ENCODE assay signal across 12 cellular contexts in genomic region chr9:581673-582497, GRCh38.
DNase-seq lines count a peak whose midpoint lies in the region; ATAC-seq and TF ChIP-seq lines count a peak whose summit lies in the region.
"Had no signal": no experiment of that assay in that cellular context is flagged by ENCODE, and none has a peak within 500 bp of the region (broad histone marks: within the 10 kb centered on the region; RNA-seq: fewer than 3 reads in every experiment).

No MANE protein-coding gene starts in this region.

- H4K5ac ChIP-seq in H9 (ENCODE audit: insufficient read length, low read depth, low read length) = no peak overlapping the region

- H3K27ac Mint-ChIP-seq in H9 = no peak overlapping the region
- H3K27ac Mint-ChIP-seq: activated naive CD8-positive, alpha-beta T cell treated with anti-CD3 and anti-CD28 coated beads, Interleukin-2, amount 10 ng/mL, durations not matched to agents 7 days and 5 days; stimulated activated naive B cell treated with anti-CD40 and anti-IgM and Interleukin-4, amounts not matched to agents 10 μg/mL and 1 μg/mL and 100 μg/mL, for 72 hours had no signal

- H4K91ac ChIP-seq in H9 (ENCODE audit: insufficient read length, low read depth, low read length) = no peak overlapping the region

- no peak overlapping the region for H4K8ac ChIP-seq in H9 (replicated peaks; ENCODE audit: insufficient read length, low read depth, low read length)

- DNase-seq in BE2C = no peak
- peak; percentile 71 for DNase-seq in H9
- peak; percentile 39 for DNase-seq in kidney tubule cell (ENCODE audit: low spot score)
- DNase-seq in Ammon's horn (ENCODE audit: low spot score) = no peak
- DNase-seq in hippocampal formation (lab: John Stamatoyannopoulos, UW) = no peak
- DNase-seq: activated naive CD8-positive, alpha-beta T cell treated with anti-CD3 and anti-CD28 coated beads, Interleukin-2, amount 10 ng/mL, durations not matched to agents 7 days and 5 days; erythroblast; NCI-H446 treated with DMSO at 0.1 percent for 48 hours; stimulated activated naive B cell treated with anti-CD40 and anti-IgM and Interleukin-4, amounts not matched to agents 10 μg/mL and 1 μg/mL and 100 μg/mL, for 72 hours had no signal

- H2BK12ac ChIP-seq in H9 (ENCODE audit: insufficient read length, low read depth, low read length) = no peak overlapping the region

- no peak overlapping the region for H3T11ph ChIP-seq in H9 (ENCODE audit: low read length)

- no peak overlapping the region for H3K9ac ChIP-seq in H9 (ENCODE audit: extremely low read depth, insufficient read length, low read length)
- peak overlapping the region; percentile 4; the same call in 1 of the 2 replicates for H3K9ac ChIP-seq in SU-DHL-6 (ENCODE audit: low read length)

- H3K23ac ChIP-seq in H9 (ENCODE audit: insufficient read length, low read depth, low read length) = no peak overlapping the region

- H3K18ac ChIP-seq in H9 (ENCODE audit: insufficient read length, low read depth, low read length) = no peak overlapping the region

- H3K36me3 Mint-ChIP-seq in H9 (ENCODE audit: insufficient read depth in 1 of 3, low read depth in 3 of 3) = peaks cover 18 to 23% (median 20%) of the 10 kb centered on the region in 3 experiments
- H3K36me3 Mint-ChIP-seq: activated naive CD8-positive, alpha-beta T cell treated with anti-CD3 and anti-CD28 coated beads, Interleukin-2, amount 10 ng/mL, durations not matched to agents 7 days and 5 days had no signal

- H3K4ac ChIP-seq in H9 (ENCODE audit: low read depth, low read length) = no peak overlapping the region

- H3K27me3 ChIP-seq in BE2C = no peaks in the 10 kb centered on the region
- no peaks in the 10 kb centered on the region for H3K27me3 ChIP-seq in H9 (ENCODE audit: insufficient read depth, low read length)
- no peaks in the 10 kb centered on the region for H3K27me3 ChIP-seq in SU-DHL-6 (ENCODE audit: low read length)

- H3K4me3 ChIP-seq in BE2C (ENCODE audit: low read depth, low read length) (no peak overlapping the region), SU-DHL-6 (ENCODE audit: insufficient read depth, low read length, poor library complexity, severe bottlenecking) (no peak overlapping the region)

- no peak overlapping the region for H2BK20ac ChIP-seq in H9 (ENCODE audit: low read depth, low read length, poor library complexity, severe bottlenecking)

- no peak overlapping the region for H2BK120ac ChIP-seq in H9 (ENCODE audit: low read depth, low read length, poor library complexity, severe bottlenecking)

- no peak overlapping the region for H2BK5ac ChIP-seq in H9 (ENCODE audit: insufficient read length, low read length)

- no peak overlapping the region for H3K4me2 ChIP-seq in H9 (ENCODE audit: insufficient read depth, insufficient read length, low read length)
- H3K4me2 ChIP-seq in SU-DHL-6 (ENCODE audit: low read depth, low read length, poor library complexity, severe bottlenecking) = no peak overlapping the region

- no peaks in the 10 kb centered on the region for H4K20me1 ChIP-seq in H9 (ENCODE audit: control insufficient read depth, insufficient read depth, insufficient read length)
- H4K20me1 ChIP-seq in SU-DHL-6 (ENCODE audit: low read depth, low read length) = no peaks in the 10 kb centered on the region

- H3K14ac ChIP-seq in H9 (ENCODE audit: insufficient read depth, low read length) = no peak overlapping the region

- H3K4me1 ChIP-seq in BE2C = no peaks in the 10 kb centered on the region
- H3K4me1 ChIP-seq in H9 (ENCODE audit: insufficient read depth, low read length) = no peaks in the 10 kb centered on the region

- ATAC-seq in GM19463 (IDR thresholded peaks at IDR 0.05; ENCODE audit: unreplicated experiment) (no peak), HG03469 (IDR thresholded peaks at IDR 0.05; ENCODE audit: unreplicated experiment) (no peak)
- ATAC-seq: stimulated activated naive B cell treated with anti-CD40 and anti-IgM and Interleukin-4, amounts not matched to agents 10 μg/mL and 1 μg/mL and 100 μg/mL, for 72 hours had no signal

- no peaks in the 10 kb centered on the region; the same call in 1 of the 2 replicates for H3K27me3 Mint-ChIP-seq in H9 (ENCODE audit: low read depth)
- H3K27me3 Mint-ChIP-seq: activated naive CD8-positive, alpha-beta T cell treated with anti-CD3 and anti-CD28 coated beads, Interleukin-2, amount 10 ng/mL, durations not matched to agents 7 days and 5 days had no signal

- H3K27ac ChIP-seq in H9 (ENCODE audit: insufficient read length, low read depth, low read length) (no peak overlapping the region), SU-DHL-6 (ENCODE audit: low read depth, low read length) (peak overlapping the region; percentile 25)

- peaks cover 30% of the 10 kb centered on the region for H3F3A ChIP-seq in SU-DHL-6 (ENCODE audit: insufficient read depth)

- 0 out of 2 replicates have a peak overlapping the region, but pooled peaks have one; percentile 25 for H2BK15ac ChIP-seq in H9 (ENCODE audit: low read depth, low read length)

- no peaks in the 10 kb centered on the region for H3K9me2 ChIP-seq in SU-DHL-6 (replicated peaks; ENCODE audit: insufficient read depth, low read length)

- TF ChIP-seq CTCF in BE2C (IDR thresholded peaks at IDR 0.05; ENCODE audit: low read depth, low read length) = peak; percentile 15; the same call in 1 of the 2 replicates
- TF ChIP-seq CTCF in H9 (conservative IDR thresholded peaks at IDR 0.05) = peak; percentile 79
- TF ChIP-seq CTCF in SU-DHL-6 (IDR thresholded peaks at IDR 0.05; ENCODE audit: insufficient read depth, low read length, poor library complexity, severe bottlenecking) = peak; percentile 78

- H3K4me1 Mint-ChIP-seq in H9 = no peaks in the 10 kb centered on the region
- H3K4me1 Mint-ChIP-seq: activated naive CD8-positive, alpha-beta T cell treated with anti-CD3 and anti-CD28 coated beads, Interleukin-2, amount 10 ng/mL, durations not matched to agents 7 days and 5 days; stimulated activated naive B cell treated with anti-CD40 and anti-IgM and Interleukin-4, amounts not matched to agents 10 μg/mL and 1 μg/mL and 100 μg/mL, for 72 hours had no signal

- H3K9me3 ChIP-seq in BE2C (no peaks in the 10 kb centered on the region), H9 (ENCODE audit: control insufficient read depth, low read depth, low read length) (peaks cover 10% of the 10 kb centered on the region), SU-DHL-6 (ENCODE audit: insufficient read depth, low read length) (no peaks in the 10 kb centered on the region)

- WGBS in H9 (ENCODE audit: extremely low coverage, insufficient read length, low lambda C conversion rate) = no CpG with 5 or more reads among the region's 7 CpGs

- no peak overlapping the region for H3K4me3 Mint-ChIP-seq in H9
- H3K4me3 Mint-ChIP-seq: activated naive CD8-positive, alpha-beta T cell treated with anti-CD3 and anti-CD28 coated beads, Interleukin-2, amount 10 ng/mL, durations not matched to agents 7 days and 5 days; stimulated activated naive B cell treated with anti-CD40 and anti-IgM and Interleukin-4, amounts not matched to agents 10 μg/mL and 1 μg/mL and 100 μg/mL, for 72 hours had no signal

- H3K36me3 ChIP-seq in BE2C (no peaks in the 10 kb centered on the region), SU-DHL-6 (ENCODE audit: low read length) (peaks cover 26% of the 10 kb centered on the region)

- peaks cover 15 to 24% of the 10 kb centered on the region in 2 experiments for H3K9me3 Mint-ChIP-seq in H9
- H3K9me3 Mint-ChIP-seq: activated naive CD8-positive, alpha-beta T cell treated with anti-CD3 and anti-CD28 coated beads, Interleukin-2, amount 10 ng/mL, durations not matched to agents 7 days and 5 days had no signal

- H3K79me2 ChIP-seq in H9 (ENCODE audit: insufficient read depth, low read length) (no peaks in the 10 kb centered on the region), SU-DHL-6 (ENCODE audit: insufficient read depth, low read length) (peaks cover 99% of the 10 kb centered on the region)

- H3K23me2 ChIP-seq in H9 (ENCODE audit: insufficient read length, low read depth, low read length, poor library complexity, severe bottlenecking) = no peaks in the 10 kb centered on the region

- no peak overlapping the region for H2AFZ ChIP-seq in H9 (ENCODE audit: low read length)
- H2AFZ ChIP-seq in SU-DHL-6 (ENCODE audit: low read depth, low read length, severe bottlenecking) = no peak overlapping the region

- no peak overlapping the region for H3K56ac ChIP-seq in H9 (ENCODE audit: insufficient read length, low read depth, low read length)

- H3K79me1 ChIP-seq in H9 (ENCODE audit: insufficient read depth, low read depth, low read length, poor library complexity, severe bottlenecking) = no peaks in the 10 kb centered on the region

- H2AK5ac ChIP-seq in H9 (ENCODE audit: insufficient read length, low read length) = no peak overlapping the region

Comparison
In these comparisons a context has a peak if more than half of its experiments do, and no peak if none do; other contexts are left out.
1. DNase-seq: peak in H9 (single experiment) and kidney tubule cell (single experiment); none in BE2C (single experiment), Ammon's horn (single experiment) and hippocampal formation (0 of 2).
2. CTCF ChIP-seq: peak in every context shown above with its lines; median percentile 79 in H9; 78 in SU-DHL-6; 15 in BE2C.